31 cellular contexts compared by ENCODE assay signal in genomic region chr1:4336507-4336906, GRCh38.
"Had no signal": no experiment of that assay in that cellular context is flagged by ENCODE, and none has a peak within 500 bp of the region (broad histone marks: within the 10 kb centered on the region; RNA-seq: fewer than 3 reads in every experiment).

No MANE protein-coding gene starts in this region.

- H3K36me3 Mint-ChIP-seq: activated CD4-positive, alpha-beta memory T cell treated with anti-CD3 and anti-CD28 coated beads for 36 hours; activated CD8-positive, alpha-beta memory T cell treated with anti-CD3 and anti-CD28 coated beads, Interleukin-2, amount 10 ng/mL, durations not matched to agents 7 days and 5 days; activated naive CD4-positive, alpha-beta T cell treated with anti-CD3 and anti-CD28 coated beads, Interleukin-2, amount 50 U/mL, for 72 hours; activated naive CD8-positive, alpha-beta T cell treated with anti-CD3 and anti-CD28 coated beads, Interleukin-2, amount 10 ng/mL, durations not matched to agents 7 days and 5 days; brain had no signal

- H3K4me3 ChIP-seq: ascending aorta, breast epithelium, cardiac muscle cell, colonic mucosa, heart left ventricle had no signal

- FAIRE-seq: endometrium, frontal cortex had no signal

- H3K4me1 Mint-ChIP-seq: activated CD4-positive, alpha-beta T cell treated with anti-CD3 and anti-CD28 coated beads for 36 hours; activated CD4-positive, alpha-beta T cell treated with anti-CD3 and anti-CD28 coated beads, Interleukin-2, amount 10 ng/mL, durations not matched to agents 24 days and 14 days; activated CD8-positive, alpha-beta memory T cell treated with anti-CD3 and anti-CD28 coated beads, Interleukin-2, amount 10 ng/mL, durations not matched to agents 7 days and 5 days; activated naive CD8-positive, alpha-beta T cell treated with anti-CD3 and anti-CD28 coated beads, Interleukin-2, amount 10 ng/mL, durations not matched to agents 7 days and 5 days had no signal

- H3K4me1 ChIP-seq: ascending aorta, breast epithelium, colonic mucosa, heart left ventricle had no signal

- H3K27me3 Mint-ChIP-seq: activated CD4-positive, alpha-beta memory T cell treated with anti-CD3 and anti-CD28 coated beads for 36 hours; activated CD4-positive, alpha-beta T cell treated with anti-CD3 and anti-CD28 coated beads, Interleukin-2, amount 10 ng/mL, durations not matched to agents 24 days and 14 days; activated CD8-positive, alpha-beta memory T cell treated with anti-CD3 and anti-CD28 coated beads, Interleukin-2, amount 10 ng/mL, durations not matched to agents 7 days and 5 days had no signal

- H3K36me3 ChIP-seq: ascending aorta, breast epithelium, cardiac muscle cell, colonic mucosa, heart left ventricle had no signal

- DNase-seq: activated CD4-positive, alpha-beta memory T cell treated with anti-CD3 and anti-CD28 coated beads for 36 hours; activated CD4-positive, alpha-beta T cell treated with anti-CD3 and anti-CD28 coated beads for 36 hours; activated CD4-positive, alpha-beta T cell treated with anti-CD3 and anti-CD28 coated beads, Interleukin-2, amount 10 ng/mL, durations not matched to agents 24 days and 14 days; activated CD4-positive, CD25-positive, alpha-beta regulatory T cell; activated CD4-positive, CD25-positive, alpha-beta regulatory T cell treated with anti-CD3 and anti-CD28 coated beads, Interleukin-2, amount 50 U/mL, for 72 hours; activated CD8-positive, alpha-beta memory T cell treated with anti-CD3 and anti-CD28 coated beads, Interleukin-2, amount 10 ng/mL, durations not matched to agents 7 days and 5 days; activated CD8-positive, alpha-beta memory T cell treated with anti-CD3 and anti-CD28 coated beads, Interleukin-2, amount 50 U/mL, for 4 hours; activated CD8-positive, alpha-beta T cell treated with anti-CD3 and anti-CD28 coated beads, Interleukin-2, amount 10 ng/mL, durations not matched to agents 7 days and 5 days; activated effector memory CD4-positive, alpha-beta T cell treated with anti-CD3 and anti-CD28 coated beads, Interleukin-2, amount 50 U/mL, for 16 hours; activated naive CD4-positive, alpha-beta T cell treated with anti-CD3 and anti-CD28 coated beads for 36 hours; activated naive CD8-positive, alpha-beta T cell treated with anti-CD3 and anti-CD28 coated beads, Interleukin-2, amount 10 ng/mL, durations not matched to agents 7 days and 5 days; activated T-cell treated with anti-CD3 and anti-CD28 coated beads, Interleukin-2, amount 50 U/mL, for 1 hour; activated T-cell treated with anti-CD3 and anti-CD28 coated beads, Interleukin-2, amount 50 U/mL, for 48 hours; central memory CD4-positive, alpha-beta T cell; cerebellar nuclear complex; colonic mucosa; effector CD8-positive, alpha-beta T cell; foreskin fibroblast; glutamatergic neuron; heart left ventricle; T-helper 2 cell had no signal

- ATAC-seq: activated CD4-positive, alpha-beta T cell treated with anti-CD3 and anti-CD28 coated beads for 36 hours; activated CD8-positive, alpha-beta memory T cell treated with anti-CD3 and anti-CD28 coated beads, Interleukin-2, amount 10 ng/mL, durations not matched to agents 7 days and 5 days; activated CD8-positive, alpha-beta T cell treated with anti-CD3 and anti-CD28 coated beads, Interleukin-2, amount 10 ng/mL, durations not matched to agents 7 days and 5 days; activated naive CD4-positive, alpha-beta T cell treated with anti-CD3 and anti-CD28 coated beads, Interleukin-2, amount 50 U/mL, for 72 hours; esophagus mucosa; heart left ventricle had no signal

- H3K4me3 Mint-ChIP-seq: activated CD4-positive, alpha-beta memory T cell treated with anti-CD3 and anti-CD28 coated beads for 36 hours; activated CD4-positive, alpha-beta T cell treated with anti-CD3 and anti-CD28 coated beads for 36 hours; activated CD4-positive, alpha-beta T cell treated with anti-CD3 and anti-CD28 coated beads, Interleukin-2, amount 10 ng/mL, durations not matched to agents 24 days and 14 days; activated CD8-positive, alpha-beta memory T cell treated with anti-CD3 and anti-CD28 coated beads, Interleukin-2, amount 10 ng/mL, durations not matched to agents 7 days and 5 days; activated CD8-positive, alpha-beta T cell treated with anti-CD3 and anti-CD28 coated beads, Interleukin-2, amount 10 ng/mL, durations not matched to agents 7 days and 5 days; activated naive CD4-positive, alpha-beta T cell treated with anti-CD3 and anti-CD28 coated beads for 36 hours; activated naive CD8-positive, alpha-beta T cell treated with anti-CD3 and anti-CD28 coated beads, Interleukin-2, amount 10 ng/mL, durations not matched to agents 7 days and 5 days; activated T-helper 1 cell treated with anti-CD3 and anti-CD28 coated beads, Interleukin-12 subunit alpha, Interleukin-12 subunit beta, Interleukin-2, Interleukin-4 antibody, amounts not matched to agents 30 ng/mL and 10 ng/mL and 1 ng/mL, durations not matched to agents 14 hours and 24 hours and 36 hours had no signal

- H3K27ac Mint-ChIP-seq: activated CD4-positive, alpha-beta memory T cell treated with anti-CD3 and anti-CD28 coated beads for 36 hours; activated CD4-positive, alpha-beta T cell treated with anti-CD3 and anti-CD28 coated beads for 36 hours; activated CD4-positive, alpha-beta T cell treated with anti-CD3 and anti-CD28 coated beads, Interleukin-2, amount 10 ng/mL, durations not matched to agents 24 days and 14 days; activated CD8-positive, alpha-beta memory T cell treated with anti-CD3 and anti-CD28 coated beads, Interleukin-2, amount 10 ng/mL, durations not matched to agents 7 days and 5 days; activated CD8-positive, alpha-beta T cell treated with anti-CD3 and anti-CD28 coated beads, Interleukin-2, amount 10 ng/mL, durations not matched to agents 7 days and 5 days; activated naive CD4-positive, alpha-beta T cell treated with anti-CD3 and anti-CD28 coated beads for 36 hours; activated naive CD4-positive, alpha-beta T cell treated with anti-CD3 and anti-CD28 coated beads, Interleukin-2, amount 50 U/mL, for 72 hours; activated naive CD8-positive, alpha-beta T cell treated with anti-CD3 and anti-CD28 coated beads, Interleukin-2, amount 10 ng/mL, durations not matched to agents 7 days and 5 days; activated T-helper 1 cell treated with anti-CD3 and anti-CD28 coated beads, Interleukin-12 subunit alpha, Interleukin-12 subunit beta, Interleukin-2, Interleukin-4 antibody, amounts not matched to agents 30 ng/mL and 10 ng/mL and 1 ng/mL, durations not matched to agents 14 hours and 24 hours and 36 hours; activated T-helper 2 cell treated with anti-CD3 and anti-CD28 coated beads, Interferon-gamma antibody, Interleukin-2, Interleukin-4, amounts not matched to agents 10 μg/mL and 5 μg/mL and 100 μg/mL, durations not matched to agents 14 hours and 24 hours and 36 hours had no signal

- H3K27me3 ChIP-seq: ascending aorta, breast epithelium, cardiac muscle cell, colonic mucosa, heart left ventricle had no signal

- H3K9me3 ChIP-seq: ascending aorta, colonic mucosa had no signal

- H3K27ac ChIP-seq: ascending aorta, breast epithelium, cardiac muscle cell, colonic mucosa, heart left ventricle had no signal
